Comparison of ENCODE assay signal across 8 cellular contexts in genomic region chr19:43901395-43902390, GRCh38. TPM values are rescaled to one million over a fixed set of nuclear protein-coding genes. Genes with fewer than 3 reads are reported as not detected.
DNase-seq lines count a peak whose midpoint lies in the region; ATAC-seq, FAIRE-seq and TF ChIP-seq lines count a peak whose summit lies in the region.

No MANE protein-coding gene starts in this region.

- ATAC-seq in GM18498 (IDR thresholded peaks at IDR 0.05; ENCODE audit: unreplicated experiment) (peak; percentile 78), HG03439 (IDR thresholded peaks at IDR 0.05; ENCODE audit: unreplicated experiment) (peak; percentile 79), heart right ventricle (peak; percentile 98 to 100 (median 100)), pancreas (peak; percentile 100), thoracic aorta (ENCODE audit: insufficient number of reproducible peaks, low FRiP score, low read depth) (no peak), HG02642 (IDR thresholded peaks at IDR 0.05; ENCODE audit: poor library complexity, unreplicated experiment) (no peak)

- intact Hi-C loops in heart right ventricle (cut with DNase I) (loop anchor here in 1 of 10 donors (1.0 to 10.0 kb wide), 2 partner anchors 34 to 77 kb away; partner anchors contain the start of genes ZNF283 and ZNF45), pancreas (cut with DNase I) (no loop called here)

- FAIRE-seq in pancreas (lab: Jason Lieb, UNC): no peak

- H3K27me3 ChIP-seq in heart right ventricle (no peaks in the 10 kb centered on the region), pancreas (no peaks in the 10 kb centered on the region), thoracic aorta (replicated peaks; ENCODE audit: insufficient read depth) (no peaks in the 10 kb centered on the region)

- H3K36me3 ChIP-seq in heart right ventricle (peaks cover 0 to 44% (median 9%) of the 10 kb centered on the region in 9 donors), pancreas (no peaks in the 10 kb centered on the region), thoracic aorta (no peaks in the 10 kb centered on the region)

- H3K9me3 ChIP-seq in heart right ventricle: peaks cover 0 to 85% (median 11%) of the 10 kb centered on the region in 11 donors
- H3K9me3 ChIP-seq in pancreas: no peaks in the 10 kb centered on the region
- peaks cover 40% of the 10 kb centered on the region for H3K9me3 ChIP-seq in thoracic aorta

- 11 to 12% methylated on average over 39 of the region's 39 CpGs for WGBS in heart right ventricle, 2 donors
- WGBS in pancreas, 2 donors: 10 to 14% methylated on average over 39 of the region's 39 CpGs

- peak overlapping the region; percentile 33 for H3K27ac Mint-ChIP-seq in T-helper 1 cell treated with Interleukin-12 subunit alpha and Interleukin-12 subunit beta and Interleukin-4 antibody, amounts not matched to agents 30 μg/mL and 1 μg/mL, for 36 hours

- DNase-seq in amniotic epithelial cell (ENCODE audit: low read depth) (peak; percentile 90), heart right ventricle (peak; percentile 76 to 91), pancreas (peak; percentile 79 to 89 (median 84)), thoracic aorta (ENCODE audit: low spot score) (no peak)

- TF ChIP-seq CTCF in heart right ventricle (IDR thresholded peaks at IDR 0.05) (no peak), pancreas (IDR thresholded peaks at IDR 0.05) (no peak), thoracic aorta (IDR thresholded peaks at IDR 0.05) (no peak)

- H3K27ac ChIP-seq in heart right ventricle (peak overlapping the region in 7 of 10 donors; percentile 20 to 69 (median 49)), pancreas (no peak overlapping the region), thoracic aorta (no peak overlapping the region)

- no peaks in the 10 kb centered on the region for H3K27me3 Mint-ChIP-seq in T-helper 1 cell treated with Interleukin-12 subunit alpha and Interleukin-12 subunit beta and Interleukin-4 antibody, amounts not matched to agents 30 μg/mL and 1 μg/mL, for 36 hours (ENCODE audit: low read depth)

- H3K4me3 ChIP-seq in heart right ventricle: peak overlapping the region; percentile 31 to 73 (median 67)
- H3K4me3 ChIP-seq in pancreas: peak overlapping the region; percentile 9 to 58 (median 46)
- H3K4me3 ChIP-seq in thoracic aorta: peak overlapping the region; percentile 71

- H3K4me1 Mint-ChIP-seq in T-helper 1 cell treated with Interleukin-12 subunit alpha and Interleukin-12 subunit beta and Interleukin-4 antibody, amounts not matched to agents 30 μg/mL and 1 μg/mL, for 36 hours (ENCODE audit: low read depth): peaks cover 3% of the 10 kb centered on the region

- peaks cover 80% of the 10 kb centered on the region for H3K9me3 Mint-ChIP-seq in T-helper 1 cell treated with Interleukin-12 subunit alpha and Interleukin-12 subunit beta and Interleukin-4 antibody, amounts not matched to agents 30 μg/mL and 1 μg/mL, for 36 hours

- H3K4me3 Mint-ChIP-seq in T-helper 1 cell treated with Interleukin-12 subunit alpha and Interleukin-12 subunit beta and Interleukin-4 antibody, amounts not matched to agents 30 μg/mL and 1 μg/mL, for 36 hours: peak overlapping the region; percentile 83

- H3K36me3 Mint-ChIP-seq in T-helper 1 cell treated with Interleukin-12 subunit alpha and Interleukin-12 subunit beta and Interleukin-4 antibody, amounts not matched to agents 30 μg/mL and 1 μg/mL, for 36 hours (ENCODE audit: low read depth): peaks cover 13% of the 10 kb centered on the region

- peaks cover 0 to 21% (median 11%) of the 10 kb centered on the region in 9 donors for H3K4me1 ChIP-seq in heart right ventricle
- no peaks in the 10 kb centered on the region for H3K4me1 ChIP-seq in pancreas
- H3K4me1 ChIP-seq in thoracic aorta (ENCODE audit: control insufficient read depth in 1 of 2, low read depth in 2 of 2): no peaks in the 10 kb centered on the region

RNA-seq across cellular contexts. Expression of gene ZNF404, which starts 17.9 kb away (rescaled TPM):
- 10 to 100 TPM in 3 of 10 donors, 1 to 10 TPM in 7; 4.6 to 11.9 (median 7.2) TPM for total RNA-seq in heart right ventricle
- 10 to 100 TPM in 1 of 2 donors, 1 to 10 TPM in 1; 4.6 to 68.7 TPM for polyA plus RNA-seq in heart right ventricle
- total RNA-seq in pancreas: 1 to 10 TPM in 2 of 6 donors, under 1 TPM in 4; 0.51 to 2.5 (median 0.73) TPM
- 1 to 10 TPM; 4.3 to 5.0 TPM for polyA plus RNA-seq in pancreas
- 1 to 10 TPM in 1 of 2 donors, not detected in 1; 2.7 TPM for total RNA-seq in thoracic aorta

RNA-seq across cellular contexts. Expression of gene ZNF45, which starts 33.4 kb away (rescaled TPM):
- total RNA-seq in heart right ventricle (10 to 100 TPM in 1 of 10 donors, 1 to 10 TPM in 9; 7.0 to 10.7 (median 8.0) TPM), pancreas (1 to 10 TPM; 2.7 to 8.7 (median 4.4) TPM), thoracic aorta (10 to 100 TPM in 1 of 2 donors, 1 to 10 TPM in 1; 8.1 to 16.9 TPM)
- polyA plus RNA-seq in heart right ventricle (1 to 10 TPM; 2.9 to 4.7 TPM), pancreas (1 to 10 TPM; 2.3 to 5.1 TPM)

RNA-seq across cellular contexts. Expression of gene ZNF221, which starts 49.3 kb away (rescaled TPM):
- total RNA-seq in heart right ventricle: 1 to 10 TPM; 3.0 to 6.7 (median 5.0) TPM
- 1 to 10 TPM; 1.1 to 3.1 TPM for polyA plus RNA-seq in heart right ventricle
- total RNA-seq in pancreas: 1 to 10 TPM in 5 of 6 donors, under 1 TPM in 1; 0.98 to 3.9 (median 1.5) TPM
- 1 to 10 TPM in 1 of 2 donors, under 1 TPM in 1; 0.65 to 1.3 TPM for polyA plus RNA-seq in pancreas
- 10 to 100 TPM in 1 of 2 donors, 1 to 10 TPM in 1; 5.8 to 11.9 TPM for total RNA-seq in thoracic aorta

Comparison
In these comparisons a context has a peak if more than half of its experiments do, and no peak if none do; other contexts are left out.
1. ATAC-seq: peak in GM18498 (single experiment), HG03439 (single experiment), heart right ventricle (8 of 8) and pancreas (4 of 4); none in thoracic aorta (single experiment) and HG02642 (single experiment).
2. H3K27ac ChIP-seq: peak in heart right ventricle (7 of 10); none in pancreas (0 of 4) and thoracic aorta (0 of 2).
3. Peak in every context shown above with its lines, with median percentiles within 50 percentile points of each other: H3K4me3 ChIP-seq.